In the genomic region with DNA sequence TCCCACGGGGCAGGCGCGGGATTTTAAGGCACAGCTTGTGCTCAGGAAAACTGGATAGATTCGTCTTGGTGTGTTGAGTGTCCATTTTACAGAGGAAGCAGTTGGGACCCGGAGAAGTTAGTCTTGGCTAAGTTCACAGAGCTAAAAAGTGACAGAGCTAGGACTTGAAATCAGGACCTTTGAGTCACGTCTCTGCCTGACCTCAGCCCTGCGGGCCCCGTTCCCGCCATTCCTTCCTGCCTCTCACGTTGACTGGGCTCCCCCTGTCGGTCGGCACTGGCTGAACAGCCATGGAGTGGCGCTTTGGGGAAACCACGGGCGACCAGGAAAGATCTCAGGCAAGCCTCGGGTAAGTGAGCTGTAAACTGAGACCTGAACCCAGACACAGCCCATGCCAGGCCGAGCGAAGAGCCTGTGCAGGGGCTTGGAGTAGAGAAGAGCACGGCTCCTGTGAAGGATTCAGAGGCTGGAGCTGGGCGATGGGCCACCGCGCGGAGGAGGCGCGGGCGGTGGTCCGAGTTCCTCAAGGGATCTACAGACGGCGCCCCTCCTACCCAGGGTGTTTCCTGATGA, we compare ENCODE assay signal across 8 cellular contexts. TPM values are rescaled to one million over a fixed set of nuclear protein-coding genes. Genes with fewer than 3 reads are reported as not detected.
A peak's percentile ranks its signal among the peaks of the same experiment; 100 is the strongest.
DNase-seq lines count a peak whose midpoint lies in the region; ATAC-seq and TF ChIP-seq lines count a peak whose summit lies in the region.

No MANE protein-coding gene starts in this region.

- peak; percentile 78 to 95 (median 90) for TF ChIP-seq CTCF in prostate gland (IDR thresholded peaks at IDR 0.05)

- no peaks in the 10 kb centered on the region for H3K9me3 ChIP-seq in prostate gland

- H3K27ac ChIP-seq in ACC112 (ENCODE audit: low read depth, low read length) = no peak overlapping the region
- no peak overlapping the region for H3K27ac ChIP-seq in prostate gland

- H3K4me3 Mint-ChIP-seq in activated naive CD8-positive, alpha-beta T cell treated with anti-CD3 and anti-CD28 coated beads for 36 hours = peak overlapping the region; percentile 70

- DNase-seq in SKM-1 (lab: John Stamatoyannopoulos, UW; ENCODE audit: unreplicated experiment) = peak; percentile 56
- DNase-seq in activated naive CD8-positive, alpha-beta T cell treated with anti-CD3 and anti-CD28 coated beads for 36 hours = peak; percentile 90
- DNase-seq in left cardiac atrium = peak; percentile 92
- DNase-seq in prostate gland (ENCODE audit: low spot score) = peak; percentile 79
- peak; percentile 89 for DNase-seq in ureter (ENCODE audit: low spot score)

- H3K4me1 ChIP-seq in ACC112 (ENCODE audit: control insufficient read depth, insufficient read depth, low read length, unreplicated experiment) = peaks cover 5% of the 10 kb centered on the region
- peaks cover 2% of the 10 kb centered on the region for H3K4me1 ChIP-seq in prostate gland (replicated peaks)

- H3K36me3 ChIP-seq in ACC112 (ENCODE audit: insufficient read depth, low read length) (no peaks in the 10 kb centered on the region), prostate gland (no peaks in the 10 kb centered on the region)

- H3K27ac Mint-ChIP-seq in activated naive CD8-positive, alpha-beta T cell treated with anti-CD3 and anti-CD28 coated beads for 36 hours = peak overlapping the region; percentile 50

- intact Hi-C loops in left cardiac atrium (cut with DNase I) = loop anchor here (2.0 to 10.0 kb wide), 3 partner anchors 255 to 337 kb away; a partner anchor contains a TSS
- intact Hi-C loops in prostate gland (cut with DNase I) = loop anchor here (5.0 kb wide), 2 partner anchors 350 to 445 kb away; no protein-coding TSS in a partner anchor

- no peaks in the 10 kb centered on the region for H3K79me2 ChIP-seq in ACC112 (ENCODE audit: control insufficient read depth, insufficient read depth, low read length, unreplicated experiment)

- TF ChIP-seq POLR2A in prostate gland (IDR thresholded peaks at IDR 0.05) = no peak

- H3K27me3 ChIP-seq in ACC112 (ENCODE audit: insufficient read depth, low read length) (no peaks in the 10 kb centered on the region), prostate gland (replicated peaks; ENCODE audit: insufficient read depth) (no peaks in the 10 kb centered on the region)

- 29% methylated on average over 29 of the region's 29 CpGs for WGBS in prostate gland

- ATAC-seq in GM18907 (IDR thresholded peaks at IDR 0.05; ENCODE audit: unreplicated experiment) = peak; percentile 67
- peak; percentile 70 for ATAC-seq in HG03439 (IDR thresholded peaks at IDR 0.05; ENCODE audit: unreplicated experiment)
- ATAC-seq in left cardiac atrium = peak; percentile 89 to 92

- no peaks in the 10 kb centered on the region for H3K9me3 Mint-ChIP-seq in activated naive CD8-positive, alpha-beta T cell treated with anti-CD3 and anti-CD28 coated beads for 36 hours

- peak overlapping the region; percentile 77 for H3K4me3 ChIP-seq in ACC112 (ENCODE audit: low read depth, low read length)
- peak overlapping the region in 1 of 2 donors; percentile 12 for H3K4me3 ChIP-seq in prostate gland

- H2AFZ ChIP-seq in ACC112 (ENCODE audit: low read length, unreplicated experiment) = peak overlapping the region; percentile 97

- H3K4me1 Mint-ChIP-seq in activated naive CD8-positive, alpha-beta T cell treated with anti-CD3 and anti-CD28 coated beads for 36 hours = peaks cover 18% of the 10 kb centered on the region

- peaks cover 29% of the 10 kb centered on the region for H3K27me3 Mint-ChIP-seq in activated naive CD8-positive, alpha-beta T cell treated with anti-CD3 and anti-CD28 coated beads for 36 hours

- H3K36me3 Mint-ChIP-seq in activated naive CD8-positive, alpha-beta T cell treated with anti-CD3 and anti-CD28 coated beads for 36 hours = peaks cover 1% of the 10 kb centered on the region

RNA-seq across cellular contexts. Expression of a gene that starts 54.1 kb away (rescaled TPM):
- not detected for total RNA-seq in activated naive CD8-positive, alpha-beta T cell treated with anti-CD3 and anti-CD28 coated beads for 36 hours
- total RNA-seq in left cardiac atrium (1 to 10 TPM; 3.4 to 6.6 TPM), prostate gland (1 to 10 TPM; 4.1 to 9.3 TPM), ureter (1.7 TPM)
